1 cellular context compared by ENCODE assay signal in genomic region chr1:92065042-92065441, GRCh38.
TF ChIP-seq lines count a peak whose summit lies in the region.

No MANE protein-coding gene starts in this region.

TF ChIP-seq in GM12878, 131 proteins besides CTCF, POLR2A, EP300 and RAD21:
- TF ChIP-seq NFIC (IDR thresholded peaks at IDR 0.05; ENCODE audit: low read depth, low read length) (no peak), JUND (IDR thresholded peaks at IDR 0.05; ENCODE audit: low read depth, low read length) (no peak), SKIL (IDR thresholded peaks at IDR 0.05; ENCODE audit: low read depth, poor library complexity, severe bottlenecking) (no peak), ATF2 (IDR thresholded peaks at IDR 0.05; ENCODE audit: low read length) (no peak), HSF1 (IDR thresholded peaks at IDR 0.05; ENCODE audit: low read depth, low read length) (no peak), RCOR1 (conservative IDR thresholded peaks at IDR 0.05; ENCODE audit: low read depth, low read length) (no peak), HDGF (IDR thresholded peaks at IDR 0.05) (no peak), MYB (IDR thresholded peaks at IDR 0.05; ENCODE audit: borderline replicate concordance, low read depth, low read length) (no peak), ZNF274 (IDR thresholded peaks at IDR 0.05; ENCODE audit: insufficient read depth, insufficient read length) (no peak), MLLT1 (IDR thresholded peaks at IDR 0.05) (no peak), EED (IDR thresholded peaks at IDR 0.05; ENCODE audit: low read depth) (no peak), LARP7 (IDR thresholded peaks at IDR 0.05) (no peak), ZBED1 (IDR thresholded peaks at IDR 0.05; ENCODE audit: borderline replicate concordance) (no peak)
